Comparison of ENCODE assay signal across 30 cellular contexts in the genomic region with DNA sequence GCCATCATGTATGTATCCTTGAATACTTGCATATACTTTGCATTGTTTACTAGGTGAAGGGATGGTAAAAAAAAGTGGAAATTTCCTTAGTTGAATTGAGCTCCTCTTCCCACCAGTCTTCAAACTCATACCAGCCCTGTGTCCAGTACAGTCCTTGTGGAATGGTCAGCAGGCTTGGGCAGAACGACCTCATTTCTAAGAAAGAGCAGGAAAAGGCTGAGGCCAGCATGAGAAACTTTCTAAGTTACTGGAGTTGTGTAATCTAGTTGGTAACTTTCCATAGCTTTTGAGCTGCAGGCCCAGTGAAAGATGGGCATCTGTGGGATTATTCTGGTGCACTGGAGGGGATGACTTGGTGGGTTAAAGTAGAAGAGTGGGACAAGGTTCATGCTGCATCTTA.
"Had no signal": no experiment of that assay in that cellular context is flagged by ENCODE, and none has a peak within 500 bp of the region (broad histone marks: within the 10 kb centered on the region; RNA-seq: fewer than 3 reads in every experiment).

No MANE protein-coding gene starts in this region.

- H3K9me3 ChIP-seq: esophagus muscularis mucosa, left lung, prostate gland, right atrium auricular region, suprapubic skin, transverse colon had no signal

- H3K27ac ChIP-seq: esophagus muscularis mucosa, hepatocyte, left lung, prostate gland, right atrium auricular region, suprapubic skin, transverse colon had no signal

- H3K27ac Mint-ChIP-seq: activated B cell treated with CpG ODN at 0.5 μM for 24 hours; activated CD4-positive, alpha-beta T cell treated with anti-CD3 and anti-CD28 coated beads for 36 hours; activated naive CD8-positive, alpha-beta T cell; activated T-cell treated with anti-CD3 and anti-CD28 coated beads, Interleukin-2, amount 50 U/mL, for 24 hours; activated T-helper 17 cell treated with anti-CD3 and anti-CD28 coated beads, Interleukin-2, amount 50 U/mL, for 72 hours; immature natural killer cell; mesothelial cell of epicardium; natural killer cell; stimulated activated effector memory CD8-positive, alpha-beta T cell treated with anti-CD3 and anti-CD28 coated beads, Interleukin-12 subunit alpha, Interleukin-12 subunit beta, amount 100 ng/mL, for 72 hours; stimulated activated naive CD8-positive, alpha-beta T cell treated with anti-CD3 and anti-CD28 coated beads, Interleukin-15, amount 100 ng/mL, for 72 hours; T-helper 17 cell had no signal

- H3K4me2 ChIP-seq: hepatocyte had no signal

- H3K27me3 Mint-ChIP-seq: activated B cell treated with CpG ODN at 0.5 μM for 24 hours; activated T-helper 17 cell treated with anti-CD3 and anti-CD28 coated beads, Interleukin-2, amount 50 U/mL, for 72 hours had no signal

- H3K27me3 ChIP-seq: esophagus muscularis mucosa, hepatocyte, left lung, right atrium auricular region, suprapubic skin, transverse colon had no signal

- H3K4me3 ChIP-seq: esophagus muscularis mucosa, hepatocyte, left lung, lung, prostate gland, right atrium auricular region, suprapubic skin, transverse colon had no signal

- DNase-seq: activated B cell treated with CpG ODN at 0.5 μM for 24 hours; activated CD4-positive, alpha-beta T cell treated with anti-CD3 and anti-CD28 coated beads for 36 hours; activated CD4-positive, alpha-beta T cell treated with anti-CD3 and anti-CD28 coated beads, Interleukin-2, amount 50 U/mL, for 4 hours; activated CD8-positive, alpha-beta memory T cell treated with anti-CD3 and anti-CD28 coated beads for 24 hours; activated CD8-positive, alpha-beta memory T cell treated with anti-CD3 and anti-CD28 coated beads, Interleukin-2, amount 50 U/mL, for 4 hours; activated naive CD4-positive, alpha-beta T cell; activated T-cell treated with anti-CD3 and anti-CD28 coated beads, Interleukin-2, amount 50 U/mL, for 24 hours; amniotic stem cell; caudate nucleus; glutamatergic neuron; immature natural killer cell; kidney glomerular epithelial cell; left lung; natural killer cell; stimulated activated CD4-positive, alpha-beta T cell treated with anti-CD3 and anti-CD28 coated beads, Interleukin-12 subunit alpha, Interleukin-12 subunit beta, amount 100 ng/mL, for 4 hours; stimulated activated naive CD8-positive, alpha-beta T cell treated with anti-CD3 and anti-CD28 coated beads, Interleukin-15, amount 100 ng/mL, for 72 hours; SW 1271; T-helper 17 cell; transverse colon had no signal

- H2AFZ ChIP-seq: hepatocyte had no signal

- ATAC-seq: activated CD4-positive, alpha-beta T cell treated with anti-CD3 and anti-CD28 coated beads for 36 hours; activated T-helper 17 cell treated with anti-CD3 and anti-CD28 coated beads, Interleukin-2, amount 50 U/mL, for 72 hours; left lung; natural killer cell; stimulated activated effector memory CD8-positive, alpha-beta T cell treated with anti-CD3 and anti-CD28 coated beads, Interleukin-12 subunit alpha, Interleukin-12 subunit beta, amount 100 ng/mL, for 72 hours; stimulated activated naive CD8-positive, alpha-beta T cell treated with anti-CD3 and anti-CD28 coated beads, Interleukin-15, amount 100 ng/mL, for 72 hours; T-helper 17 cell had no signal

- H3K36me3 ChIP-seq: esophagus muscularis mucosa, left lung, prostate gland, right atrium auricular region, suprapubic skin, transverse colon had no signal

- H3K79me2 ChIP-seq: hepatocyte had no signal

- H3K9me3 Mint-ChIP-seq: activated B cell treated with CpG ODN at 0.5 μM for 24 hours; activated T-cell treated with anti-CD3 and anti-CD28 coated beads, Interleukin-2, amount 50 U/mL, for 24 hours; activated T-helper 17 cell treated with anti-CD3 and anti-CD28 coated beads, Interleukin-2, amount 50 U/mL, for 72 hours; natural killer cell; stimulated activated effector memory CD8-positive, alpha-beta T cell treated with anti-CD3 and anti-CD28 coated beads, Interleukin-12 subunit alpha, Interleukin-12 subunit beta, amount 100 ng/mL, for 72 hours; stimulated activated naive CD8-positive, alpha-beta T cell treated with anti-CD3 and anti-CD28 coated beads, Interleukin-15, amount 100 ng/mL, for 72 hours had no signal

- H3K4me1 Mint-ChIP-seq: activated B cell treated with CpG ODN at 0.5 μM for 24 hours; activated CD4-positive, alpha-beta T cell treated with anti-CD3 and anti-CD28 coated beads for 36 hours; activated T-helper 17 cell treated with anti-CD3 and anti-CD28 coated beads, Interleukin-2, amount 50 U/mL, for 72 hours; brain; immature natural killer cell; mesothelial cell of epicardium; natural killer cell; stimulated activated effector memory CD8-positive, alpha-beta T cell treated with anti-CD3 and anti-CD28 coated beads, Interleukin-12 subunit alpha, Interleukin-12 subunit beta, amount 100 ng/mL, for 72 hours; stimulated activated naive CD8-positive, alpha-beta T cell treated with anti-CD3 and anti-CD28 coated beads, Interleukin-15, amount 100 ng/mL, for 72 hours; T-helper 17 cell had no signal

- H3K4me1 ChIP-seq: esophagus muscularis mucosa, left lung, prostate gland, right atrium auricular region, suprapubic skin, transverse colon had no signal

- H3K36me3 Mint-ChIP-seq: activated naive CD8-positive, alpha-beta T cell; brain; immature natural killer cell; mesothelial cell of epicardium; natural killer cell; stimulated activated effector memory CD8-positive, alpha-beta T cell treated with anti-CD3 and anti-CD28 coated beads, Interleukin-12 subunit alpha, Interleukin-12 subunit beta, amount 100 ng/mL, for 72 hours had no signal

- H3K4me3 Mint-ChIP-seq: activated B cell treated with CpG ODN at 0.5 μM for 24 hours; activated CD4-positive, alpha-beta T cell treated with anti-CD3 and anti-CD28 coated beads for 36 hours; activated naive CD8-positive, alpha-beta T cell; activated T-cell treated with anti-CD3 and anti-CD28 coated beads, Interleukin-2, amount 50 U/mL, for 24 hours; activated T-helper 17 cell treated with anti-CD3 and anti-CD28 coated beads, Interleukin-2, amount 50 U/mL, for 72 hours; brain; immature natural killer cell; mesothelial cell of epicardium; natural killer cell; stimulated activated effector memory CD8-positive, alpha-beta T cell treated with anti-CD3 and anti-CD28 coated beads, Interleukin-12 subunit alpha, Interleukin-12 subunit beta, amount 100 ng/mL, for 72 hours; stimulated activated naive CD8-positive, alpha-beta T cell treated with anti-CD3 and anti-CD28 coated beads, Interleukin-15, amount 100 ng/mL, for 72 hours; T-helper 17 cell had no signal
